ENCODE assay signal across 41 cellular contexts in the genomic region with DNA sequence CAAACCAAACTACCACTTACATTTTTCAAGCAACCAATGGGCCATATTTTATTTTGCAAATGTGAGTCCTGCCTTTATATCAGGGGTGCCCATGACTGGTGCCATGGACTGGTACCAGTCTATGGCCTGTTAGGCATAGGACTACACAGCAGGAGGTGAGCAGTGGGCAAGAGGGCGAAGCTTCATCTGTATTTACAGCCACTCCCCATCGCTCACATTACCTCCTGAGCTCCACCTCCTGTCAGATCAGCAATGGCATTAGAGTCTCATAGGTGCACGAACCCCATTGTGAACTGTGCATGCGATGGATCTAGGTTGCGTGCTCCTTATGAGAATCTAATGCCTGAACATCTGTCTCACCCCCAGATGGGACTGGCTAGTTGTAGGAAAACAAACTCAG. TPM values are rescaled to one million over a fixed set of nuclear protein-coding genes. Genes with fewer than 3 reads are reported as not detected.
"Had no signal": no experiment of that assay in that cellular context is flagged by ENCODE, and none has a peak within 500 bp of the region (broad histone marks: within the 10 kb centered on the region; RNA-seq: fewer than 3 reads in every experiment).

No MANE protein-coding gene starts in this region.

- H3K9me3 ChIP-seq: adrenal gland, ascending aorta, body of pancreas, breast epithelium had no signal

- H3K9me3 Mint-ChIP-seq: activated naive CD4-positive, alpha-beta T cell treated with anti-CD3 and anti-CD28 coated beads for 36 hours; activated naive CD4-positive, alpha-beta T cell treated with anti-CD3 and anti-CD28 coated beads, Interleukin-2, amount 10 ng/mL, durations not matched to agents 7 days and 5 days; activated naive CD4-positive, alpha-beta T cell treated with anti-CD3 and anti-CD28 coated beads, Interleukin-2, amount 50 U/mL, for 24 hours; activated naive CD8-positive, alpha-beta T cell treated with anti-CD3 and anti-CD28 coated beads for 36 hours; activated naive CD8-positive, alpha-beta T cell treated with anti-CD3 and anti-CD28 coated beads, Interleukin-2, amount 10 ng/mL, durations not matched to agents 7 days and 5 days; activated naive CD8-positive, alpha-beta T cell treated with anti-CD3 and anti-CD28 coated beads, Interleukin-2, amount 50 U/mL, for 24 hours; activated T-cell treated with anti-CD3 and anti-CD28 coated beads, Interleukin-2, amount 50 U/mL, for 24 hours; activated T-cell treated with anti-CD3 and anti-CD28 coated beads, Interleukin-2, amount 50 U/mL, for 4 hours; activated T-helper 1 cell treated with anti-CD3 and anti-CD28 coated beads, Interleukin-12 subunit alpha, Interleukin-12 subunit beta, Interleukin-2, Interleukin-4 antibody, amounts not matched to agents 30 ng/mL and 10 ng/mL and 1 ng/mL, durations not matched to agents 14 hours and 24 hours and 36 hours; activated T-helper 17 cell treated with anti-CD3 and anti-CD28 coated beads, Interleukin-2, amount 50 U/mL, for 72 hours; activated T-helper 2 cell treated with anti-CD3 and anti-CD28 coated beads, Interferon-gamma antibody, Interleukin-2, Interleukin-4, amounts not matched to agents 10 μg/mL and 5 μg/mL and 100 μg/mL, durations not matched to agents 14 hours and 24 hours and 36 hours; brain; central memory CD8-positive, alpha-beta T cell had no signal

- H3K27me3 Mint-ChIP-seq: activated naive CD4-positive, alpha-beta T cell treated with anti-CD3 and anti-CD28 coated beads, Interleukin-2, amount 50 U/mL, for 24 hours; activated naive CD8-positive, alpha-beta T cell treated with anti-CD3 and anti-CD28 coated beads, Interleukin-2, amount 50 U/mL, for 24 hours; activated T-helper 17 cell treated with anti-CD3 and anti-CD28 coated beads, Interleukin-2, amount 50 U/mL, for 72 hours had no signal

- H3K4me3 ChIP-seq: adrenal gland, ascending aorta, body of pancreas, breast epithelium, cardiac muscle cell had no signal

- ATAC-seq: activated naive CD4-positive, alpha-beta T cell treated with anti-CD3 and anti-CD28 coated beads, Interleukin-2, amount 50 U/mL, for 72 hours; activated naive CD8-positive, alpha-beta T cell treated with anti-CD3 and anti-CD28 coated beads, Interleukin-2, amount 50 U/mL, for 24 hours; activated T-cell treated with anti-CD3 and anti-CD28 coated beads, Interleukin-2, amount 50 U/mL, for 4 hours; activated T-cell treated with anti-CD3 and anti-CD28 coated beads, Interleukin-2, amount 50 U/mL, for 72 hours; activated T-helper 17 cell treated with anti-CD3 and anti-CD28 coated beads, Interleukin-2, amount 50 U/mL, for 72 hours; body of pancreas had no signal

- H3K4me1 ChIP-seq: adrenal gland, ascending aorta, body of pancreas, breast epithelium had no signal

- FAIRE-seq: astrocyte, bronchial epithelial cell had no signal

- H3K4me1 Mint-ChIP-seq: activated naive CD4-positive, alpha-beta T cell treated with anti-CD3 and anti-CD28 coated beads, Interleukin-2, amount 10 ng/mL, durations not matched to agents 7 days and 5 days; activated naive CD4-positive, alpha-beta T cell treated with anti-CD3 and anti-CD28 coated beads, Interleukin-2, amount 50 U/mL, for 24 hours; activated naive CD8-positive, alpha-beta T cell treated with anti-CD3 and anti-CD28 coated beads for 36 hours; activated naive CD8-positive, alpha-beta T cell treated with anti-CD3 and anti-CD28 coated beads, Interleukin-2, amount 10 ng/mL, durations not matched to agents 7 days and 5 days; activated naive CD8-positive, alpha-beta T cell treated with anti-CD3 and anti-CD28 coated beads, Interleukin-2, amount 50 U/mL, for 24 hours; activated T-helper 17 cell treated with anti-CD3 and anti-CD28 coated beads, Interleukin-2, amount 50 U/mL, for 72 hours; brain; central memory CD8-positive, alpha-beta T cell had no signal

- H3K27ac ChIP-seq: adrenal gland, ascending aorta, body of pancreas, brain microvascular endothelial cell, breast epithelium, cardiac muscle cell had no signal

- H3K36me3 ChIP-seq: adrenal gland, ascending aorta, brain microvascular endothelial cell, breast epithelium, cardiac muscle cell had no signal

- H3K4me3 Mint-ChIP-seq: activated naive CD4-positive, alpha-beta T cell treated with anti-CD3 and anti-CD28 coated beads for 36 hours; activated naive CD4-positive, alpha-beta T cell treated with anti-CD3 and anti-CD28 coated beads, Interleukin-2, amount 10 ng/mL, durations not matched to agents 7 days and 5 days; activated naive CD4-positive, alpha-beta T cell treated with anti-CD3 and anti-CD28 coated beads, Interleukin-2, amount 50 U/mL, for 24 hours; activated naive CD8-positive, alpha-beta T cell; activated naive CD8-positive, alpha-beta T cell treated with anti-CD3 and anti-CD28 coated beads for 36 hours; activated naive CD8-positive, alpha-beta T cell treated with anti-CD3 and anti-CD28 coated beads, Interleukin-2, amount 10 ng/mL, durations not matched to agents 7 days and 5 days; activated naive CD8-positive, alpha-beta T cell treated with anti-CD3 and anti-CD28 coated beads, Interleukin-2, amount 50 U/mL, for 24 hours; activated T-cell treated with anti-CD3 and anti-CD28 coated beads, Interleukin-2, amount 50 U/mL, for 24 hours; activated T-cell treated with anti-CD3 and anti-CD28 coated beads, Interleukin-2, amount 50 U/mL, for 4 hours; activated T-cell treated with anti-CD3 and anti-CD28 coated beads, Interleukin-2, amount 50 U/mL, for 72 hours; activated T-helper 1 cell treated with anti-CD3 and anti-CD28 coated beads, Interleukin-12 subunit alpha, Interleukin-12 subunit beta, Interleukin-2, Interleukin-4 antibody, amounts not matched to agents 30 ng/mL and 10 ng/mL and 1 ng/mL, durations not matched to agents 14 hours and 24 hours and 36 hours; activated T-helper 17 cell treated with anti-CD3 and anti-CD28 coated beads, Interleukin-2, amount 50 U/mL, for 72 hours; brain; central memory CD8-positive, alpha-beta T cell had no signal

- H3K27me3 ChIP-seq: adrenal gland, ascending aorta, body of pancreas, brain microvascular endothelial cell, breast epithelium, cardiac muscle cell had no signal

- H3K36me3 Mint-ChIP-seq: activated naive CD4-positive, alpha-beta T cell treated with anti-CD3 and anti-CD28 coated beads, Interleukin-2, amount 10 ng/mL, durations not matched to agents 7 days and 5 days; activated naive CD4-positive, alpha-beta T cell treated with anti-CD3 and anti-CD28 coated beads, Interleukin-2, amount 50 U/mL, for 24 hours; activated naive CD4-positive, alpha-beta T cell treated with anti-CD3 and anti-CD28 coated beads, Interleukin-2, amount 50 U/mL, for 72 hours; activated naive CD8-positive, alpha-beta T cell; activated naive CD8-positive, alpha-beta T cell treated with anti-CD3 and anti-CD28 coated beads for 36 hours; activated naive CD8-positive, alpha-beta T cell treated with anti-CD3 and anti-CD28 coated beads, Interleukin-2, amount 10 ng/mL, durations not matched to agents 7 days and 5 days; brain had no signal

- DNase-seq: activated effector memory CD4-positive, alpha-beta T cell treated with anti-CD3 and anti-CD28 coated beads, Interleukin-2, amount 50 U/mL, for 16 hours; activated effector memory CD4-positive, alpha-beta T cell treated with Interleukin-2 at 50 U/mL for 16 hours; activated gamma-delta T cell; activated gamma-delta T cell treated with Interleukin-2 at 50 U/mL for 16 hours; activated naive CD4-positive, alpha-beta T cell; activated naive CD4-positive, alpha-beta T cell treated with anti-CD3 and anti-CD28 coated beads for 36 hours; activated naive CD4-positive, alpha-beta T cell treated with anti-CD3 and anti-CD28 coated beads, Interleukin-2, amount 10 ng/mL, durations not matched to agents 7 days and 5 days; activated naive CD4-positive, alpha-beta T cell treated with anti-CD3 and anti-CD28 coated beads, Interleukin-2, amount 50 U/mL, for 16 hours; activated naive CD4-positive, alpha-beta T cell treated with Interleukin-2 at 50 U/mL for 16 hours; activated naive CD8-positive, alpha-beta T cell treated with anti-CD3 and anti-CD28 coated beads for 36 hours; activated naive CD8-positive, alpha-beta T cell treated with anti-CD3 and anti-CD28 coated beads, Interleukin-2, amount 10 ng/mL, durations not matched to agents 7 days and 5 days; activated naive CD8-positive, alpha-beta T cell treated with anti-CD3 and anti-CD28 coated beads, Interleukin-2, amount 50 U/mL, for 24 hours; activated T-cell treated with anti-CD3 and anti-CD28 coated beads, Interleukin-2, amount 50 U/mL, for 1 hour; activated T-cell treated with anti-CD3 and anti-CD28 coated beads, Interleukin-2, amount 50 U/mL, for 24 hours; activated T-cell treated with anti-CD3 and anti-CD28 coated beads, Interleukin-2, amount 50 U/mL, for 4 hours; activated T-cell treated with anti-CD3 and anti-CD28 coated beads, Interleukin-2, amount 50 U/mL, for 48 hours; activated T-cell treated with anti-CD3 and anti-CD28 coated beads, Interleukin-2, amount 50 U/mL, for 72 hours; adrenal gland; amniotic stem cell; amygdala; anterior cingulate cortex; aorta; body of pancreas; brain microvascular endothelial cell; caudate nucleus; central memory CD4-positive, alpha-beta T cell; cerebellar nuclear complex had no signal

- H3K27ac Mint-ChIP-seq: activated naive CD4-positive, alpha-beta T cell treated with anti-CD3 and anti-CD28 coated beads for 36 hours; activated naive CD4-positive, alpha-beta T cell treated with anti-CD3 and anti-CD28 coated beads, Interleukin-2, amount 10 ng/mL, durations not matched to agents 7 days and 5 days; activated naive CD4-positive, alpha-beta T cell treated with anti-CD3 and anti-CD28 coated beads, Interleukin-2, amount 50 U/mL, for 24 hours; activated naive CD4-positive, alpha-beta T cell treated with anti-CD3 and anti-CD28 coated beads, Interleukin-2, amount 50 U/mL, for 72 hours; activated naive CD8-positive, alpha-beta T cell; activated naive CD8-positive, alpha-beta T cell treated with anti-CD3 and anti-CD28 coated beads for 36 hours; activated naive CD8-positive, alpha-beta T cell treated with anti-CD3 and anti-CD28 coated beads, Interleukin-2, amount 10 ng/mL, durations not matched to agents 7 days and 5 days; activated naive CD8-positive, alpha-beta T cell treated with anti-CD3 and anti-CD28 coated beads, Interleukin-2, amount 50 U/mL, for 24 hours; activated T-cell treated with anti-CD3 and anti-CD28 coated beads, Interleukin-2, amount 50 U/mL, for 24 hours; activated T-cell treated with anti-CD3 and anti-CD28 coated beads, Interleukin-2, amount 50 U/mL, for 72 hours; activated T-helper 1 cell treated with anti-CD3 and anti-CD28 coated beads, Interleukin-12 subunit alpha, Interleukin-12 subunit beta, Interleukin-2, Interleukin-4 antibody, amounts not matched to agents 30 ng/mL and 10 ng/mL and 1 ng/mL, durations not matched to agents 14 hours and 24 hours and 36 hours; activated T-helper 17 cell treated with anti-CD3 and anti-CD28 coated beads, Interleukin-2, amount 50 U/mL, for 72 hours; activated T-helper 2 cell treated with anti-CD3 and anti-CD28 coated beads, Interferon-gamma antibody, Interleukin-2, Interleukin-4, amounts not matched to agents 10 μg/mL and 5 μg/mL and 100 μg/mL, durations not matched to agents 14 hours and 24 hours and 36 hours; brain had no signal

RNA-seq across cellular contexts. Expression of gene CCDC68, which starts 53.6 kb away (rescaled TPM):
- total RNA-seq: activated naive CD4-positive, alpha-beta T cell treated with anti-CD3 and anti-CD28 coated beads for 36 hours; activated naive CD4-positive, alpha-beta T cell treated with anti-CD3 and anti-CD28 coated beads, Interleukin-2, amount 50 U/mL, for 72 hours; activated naive CD8-positive, alpha-beta T cell treated with anti-CD3 and anti-CD28 coated beads for 36 hours; activated naive CD8-positive, alpha-beta T cell treated with anti-CD3 and anti-CD28 coated beads, Interleukin-2, amount 10 ng/mL, durations not matched to agents 7 days and 5 days; activated T-cell treated with anti-CD3 and anti-CD28 coated beads, Interleukin-2, amount 50 U/mL, for 4 hours; activated T-cell treated with anti-CD3 and anti-CD28 coated beads, Interleukin-2, amount 50 U/mL, for 72 hours; activated T-helper 1 cell treated with anti-CD3 and anti-CD28 coated beads, Interleukin-12 subunit alpha, Interleukin-12 subunit beta, Interleukin-2, Interleukin-4 antibody, amounts not matched to agents 30 ng/mL and 10 ng/mL and 1 ng/mL, durations not matched to agents 14 hours and 24 hours and 36 hours; activated T-helper 2 cell treated with anti-CD3 and anti-CD28 coated beads, Interferon-gamma antibody, Interleukin-2, Interleukin-4, amounts not matched to agents 10 μg/mL and 5 μg/mL and 100 μg/mL, durations not matched to agents 14 hours and 24 hours and 36 hours; chondrocyte had no signal
